ENCODE assay signal across 19 cellular contexts in the genomic region with DNA sequence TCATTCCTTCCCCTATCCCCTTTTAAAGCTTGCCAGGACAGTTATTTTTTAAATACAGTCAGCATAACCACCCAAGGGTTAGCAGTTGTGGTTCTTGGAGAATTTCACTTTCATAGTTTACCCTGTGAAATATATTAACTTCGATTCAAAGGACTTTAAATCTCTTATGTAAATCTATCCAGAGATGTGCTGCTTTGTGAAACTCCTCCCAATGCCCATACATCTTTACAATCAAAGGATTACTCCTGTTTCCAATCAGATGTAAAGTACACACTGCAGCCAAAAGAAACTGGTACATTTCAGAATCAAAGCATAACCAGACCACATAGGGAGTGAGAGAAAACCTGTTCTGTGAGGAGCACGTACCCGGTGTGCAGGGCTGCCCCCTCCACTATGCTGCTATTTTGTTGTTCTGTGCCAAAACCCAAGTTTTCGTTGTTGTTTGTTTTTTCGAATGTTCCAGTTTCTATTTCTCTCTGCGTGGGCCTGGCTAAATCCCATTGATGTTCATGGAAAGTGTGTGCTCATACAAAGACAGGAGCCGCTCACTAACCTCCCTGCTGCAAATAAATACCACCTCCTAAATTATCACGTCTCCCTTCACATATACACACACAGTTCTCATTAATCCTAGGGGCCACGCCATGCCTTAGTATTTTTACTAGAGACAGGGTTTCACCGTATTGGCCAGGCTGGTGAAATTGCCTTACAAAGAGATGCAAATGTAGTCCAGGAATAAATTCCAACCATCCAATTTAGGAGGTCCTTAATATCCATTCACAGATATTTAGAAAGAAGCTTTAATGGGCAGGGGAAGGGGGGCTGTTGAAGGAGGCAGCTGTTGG. TPM values are rescaled to one million over a fixed set of nuclear protein-coding genes. Genes with fewer than 3 reads are reported as not detected.
DNase-seq lines count a peak whose midpoint lies in the region; ATAC-seq, FAIRE-seq and TF ChIP-seq lines count a peak whose summit lies in the region.
"Had no signal": no experiment of that assay in that cellular context is flagged by ENCODE, and none has a peak within 500 bp of the region (broad histone marks: within the 10 kb centered on the region; RNA-seq: fewer than 3 reads in every experiment).

No MANE protein-coding gene starts in this region.

- H3K27me3 Mint-ChIP-seq in T-helper 2 cell treated with Interferon-gamma antibody and Interleukin-4, amounts not matched to agents 5 μg/mL and 100 μg/mL, for 36 hours (ENCODE audit: low read depth) = peaks cover 2% of the 10 kb centered on the region

- FAIRE-seq in pancreas (lab: Jason Lieb, UNC) = no peak
- FAIRE-seq: TTC549 had no signal

- intact Hi-C loops in pancreas (cut with DNase I) = no loop called here

- peaks cover 19% of the 10 kb centered on the region for H3K4me1 Mint-ChIP-seq in T-helper 2 cell treated with Interferon-gamma antibody and Interleukin-4, amounts not matched to agents 5 μg/mL and 100 μg/mL, for 36 hours (ENCODE audit: low read depth)

- H3K4me3 Mint-ChIP-seq in T-helper 2 cell treated with Interferon-gamma antibody and Interleukin-4, amounts not matched to agents 5 μg/mL and 100 μg/mL, for 36 hours = peak overlapping the region; percentile 11
- H3K4me3 Mint-ChIP-seq: activated naive CD4-positive, alpha-beta T cell treated with anti-CD3 and anti-CD28 coated beads for 36 hours had no signal

- H3K4me3 ChIP-seq in choroid plexus epithelial cell (ENCODE audit: low read depth, low read length) (no peak overlapping the region), pancreas (no peak overlapping the region)
- H3K4me3 ChIP-seq: skin epidermis had no signal

- ATAC-seq in pancreas (peak in 3 of 4 donors; percentile 56 to 66 (median 57)), HG02571 (IDR thresholded peaks at IDR 0.05; ENCODE audit: unreplicated experiment) (no peak)
- ATAC-seq: left colon had no signal

- H3K4me1 ChIP-seq in pancreas = no peaks in the 10 kb centered on the region

- H3K27ac Mint-ChIP-seq in T-helper 2 cell treated with Interferon-gamma antibody and Interleukin-4, amounts not matched to agents 5 μg/mL and 100 μg/mL, for 36 hours = peak overlapping the region; percentile 32
- H3K27ac Mint-ChIP-seq: activated naive CD4-positive, alpha-beta T cell treated with anti-CD3 and anti-CD28 coated beads for 36 hours had no signal

- no peaks in the 10 kb centered on the region for H3K9me3 Mint-ChIP-seq in T-helper 2 cell treated with Interferon-gamma antibody and Interleukin-4, amounts not matched to agents 5 μg/mL and 100 μg/mL, for 36 hours
- H3K9me3 Mint-ChIP-seq: activated naive CD4-positive, alpha-beta T cell treated with anti-CD3 and anti-CD28 coated beads for 36 hours; CD8-positive, alpha-beta memory T cell had no signal

- no peaks in the 10 kb centered on the region for H3K36me3 Mint-ChIP-seq in T-helper 2 cell treated with Interferon-gamma antibody and Interleukin-4, amounts not matched to agents 5 μg/mL and 100 μg/mL, for 36 hours (ENCODE audit: low read depth)

- WGBS in pancreas, 2 donors = 54 to 58% methylated on average over 10 of the region's 10 CpGs

- no peaks in the 10 kb centered on the region for H3K9me3 ChIP-seq in pancreas

- no peaks in the 10 kb centered on the region for H3K36me3 ChIP-seq in pancreas

- H3K27ac ChIP-seq in pancreas = peak overlapping the region in 2 of 4 donors; percentile 41 to 58
- H3K27ac ChIP-seq: skin epidermis had no signal

- DNase-seq in T-helper 2 cell treated with Interferon-gamma antibody and Interleukin-4, amounts not matched to agents 5 μg/mL and 100 μg/mL, for 36 hours (ENCODE audit: low spot score) = peak; percentile 48
- DNase-seq in T-helper 2 cell (no peak), NCI-H69 (lab: John Stamatoyannopoulos, UW) (peak; percentile 69), choroid plexus epithelial cell (ENCODE audit: low read depth) (peak; percentile 11), pancreas (no peak), GM20000 (ENCODE audit: low spot score) (no peak), NCI-H2081 treated with DMSO at 0.1 percent for 48 hours (lab: John Stamatoyannopoulos, UW) (no peak)
- DNase-seq: activated CD8-positive, alpha-beta memory T cell treated with anti-CD3 and anti-CD28 coated beads for 24 hours; activated naive CD4-positive, alpha-beta T cell treated with anti-CD3 and anti-CD28 coated beads for 36 hours; CD8-positive, alpha-beta memory T cell; effector CD8-positive, alpha-beta T cell; EL; KG1; left colon; OCI-M1; stimulated activated naive CD4-positive, alpha-beta T cell had no signal

- TF ChIP-seq CTCF in choroid plexus epithelial cell (conservative IDR thresholded peaks at IDR 0.05; ENCODE audit: low read depth, low read length) (no peak), pancreas (IDR thresholded peaks at IDR 0.05) (no peak), GM20000 (IDR thresholded peaks at IDR 0.05; ENCODE audit: extremely low read depth, missing control alignments) (no peak)

- H3K27me3 ChIP-seq in pancreas = no peaks in the 10 kb centered on the region

RNA-seq across cellular contexts. Expression of a gene that starts 52.9 kb away (rescaled TPM):
- 10 to 100 TPM; 17.0 to 41.0 (median 21.4) TPM for total RNA-seq in pancreas
- 10 to 100 TPM in 1 of 2 donors, 1 to 10 TPM in 1; 5.8 to 15.5 TPM for polyA plus RNA-seq in pancreas

Comparison
In these comparisons a context has a peak if more than half of its experiments do, and no peak if none do; other contexts are left out.
1. DNase-seq: peak in T-helper 2 cell treated with Interferon-gamma antibody and Interleukin-4, amounts not matched to agents 5 μg/mL and 100 μg/mL, for 36 hours (single experiment), NCI-H69 (single experiment) and choroid plexus epithelial cell (single experiment); none in T-helper 2 cell (0 of 5), pancreas (0 of 6), GM20000 (single experiment) and NCI-H2081 treated with DMSO at 0.1 percent for 48 hours (single experiment).